In genomic region chr6:122007366-122007765, GRCh38 we compare ENCODE assay signal across 17 cellular contexts.
DNase-seq lines count a peak whose midpoint lies in the region; ATAC-seq, FAIRE-seq and TF ChIP-seq lines count a peak whose summit lies in the region.
"Had no signal": no experiment of that assay in that cellular context is flagged by ENCODE, and none has a peak within 500 bp of the region (broad histone marks: within the 10 kb centered on the region; RNA-seq: fewer than 3 reads in every experiment).

No MANE protein-coding gene starts in this region.

- H2BK15ac ChIP-seq in H1 (ENCODE audit: low read length) (no peak overlapping the region), mesenchymal stem cell (ENCODE audit: low read depth, poor library complexity, severe bottlenecking) (no peak overlapping the region)

- H3K18ac ChIP-seq in H1 (ENCODE audit: extremely low read depth, low read length) (no peak overlapping the region), mesenchymal stem cell (ENCODE audit: low read depth in 1 of 2, low read length in 2 of 2) (no peak overlapping the region)

- H3K79me1 ChIP-seq in H1 (ENCODE audit: low read depth, low read length), result no peaks in the 10 kb centered on the region
- H3K79me1 ChIP-seq in mesenchymal stem cell (replicated peaks; ENCODE audit: low read length, poor library complexity, severe bottlenecking), result no peaks in the 10 kb centered on the region

- H3K4me3 ChIP-seq in H1 (ENCODE audit: extremely low read depth in 1 of 4, insufficient read depth in 2 of 4, low read depth in 3 of 4, low read length in 4 of 4) (no peak overlapping the region), mesenchymal stem cell (ENCODE audit: insufficient read depth in 1 of 2, low read depth in 1 of 2, low read length in 2 of 2) (no peak overlapping the region)
- H3K4me3 ChIP-seq: PC-9, skin epidermis had no signal

- peaks cover 5% of the 10 kb centered on the region for H3K27me3 Mint-ChIP-seq in progenitor cell of endocrine pancreas
- no peaks in the 10 kb centered on the region for H3K27me3 Mint-ChIP-seq in activated CD4-positive, alpha-beta memory T cell treated with anti-CD3 and anti-CD28 coated beads for 36 hours
- H3K27me3 Mint-ChIP-seq: dendritic cell treated with granulocyte-macrophage colony-stimulating factor and Interleukin-4, amounts not matched to agents 40 ng/mL and 50 ng/mL, for 4 days had no signal

- no peak overlapping the region for H4K5ac ChIP-seq in H1 (ENCODE audit: insufficient read length, low read depth, low read length)

- no peaks in the 10 kb centered on the region for H3K9me3 Mint-ChIP-seq in progenitor cell of endocrine pancreas (ENCODE audit: low read depth)
- no peaks in the 10 kb centered on the region for H3K9me3 Mint-ChIP-seq in activated CD4-positive, alpha-beta memory T cell treated with anti-CD3 and anti-CD28 coated beads for 36 hours
- H3K9me3 Mint-ChIP-seq: activated CD4-positive, alpha-beta T cell treated with anti-CD3 and anti-CD28 coated beads, Interleukin-2, amount 10 ng/mL, durations not matched to agents 24 days and 14 days had no signal

- DNase-seq in G401 (ENCODE audit: low spot score), result peak; percentile 20
- DNase-seq in NCI-H69 (lab: John Stamatoyannopoulos, UW), result peak; percentile 83
- no peak for DNase-seq in H1 (ENCODE audit: low read depth in 1 of 2, low spot score in 2 of 2)
- no peak for DNase-seq in mesenchymal stem cell
- DNase-seq in NAMALWA (ENCODE audit: low spot score), result no peak
- DNase-seq in progenitor cell of endocrine pancreas (ENCODE audit: low spot score, unreplicated experiment), result no peak
- DNase-seq in activated CD4-positive, alpha-beta memory T cell treated with anti-CD3 and anti-CD28 coated beads for 36 hours, result no peak
- DNase-seq: activated CD4-positive, alpha-beta T cell treated with anti-CD3 and anti-CD28 coated beads, Interleukin-2, amount 10 ng/mL, durations not matched to agents 24 days and 14 days; activated gamma-delta T cell treated with Interleukin-2 at 50 U/mL for 16 hours; aorta; EL; NCI-H2081 treated with DMSO at 0.1 percent for 48 hours; NCI-H526; PC-9 had no signal

- no peaks in the 10 kb centered on the region for H4K20me1 ChIP-seq in H1 (replicated peaks in 1 of 2; ENCODE audit: control insufficient read depth in 1 of 2, insufficient read depth in 2 of 2, low read length in 2 of 2)

- in situ Hi-C loops in G401 (cut with HindIII; ENCODE audit: low sequenced_read_pairs), result no loop called here

- peaks cover 7% of the 10 kb centered on the region for H3K4me1 Mint-ChIP-seq in progenitor cell of endocrine pancreas (ENCODE audit: low read depth)
- no peaks in the 10 kb centered on the region for H3K4me1 Mint-ChIP-seq in activated CD4-positive, alpha-beta memory T cell treated with anti-CD3 and anti-CD28 coated beads for 36 hours (ENCODE audit: low read depth)
- H3K4me1 Mint-ChIP-seq: activated CD4-positive, alpha-beta T cell treated with anti-CD3 and anti-CD28 coated beads, Interleukin-2, amount 10 ng/mL, durations not matched to agents 24 days and 14 days had no signal

- H3K9me3 ChIP-seq in H1 (ENCODE audit: insufficient read depth in 2 of 2, low read depth in 1 of 2, low read length in 1 of 2) (no peaks in the 10 kb centered on the region), mesenchymal stem cell (ENCODE audit: control insufficient read depth, low read length) (no peaks in the 10 kb centered on the region)

- no peak overlapping the region for H2BK5ac ChIP-seq in H1 (ENCODE audit: low read depth, low read length)
- H2BK5ac ChIP-seq in mesenchymal stem cell (ENCODE audit: low read depth, low read length, poor library complexity, severe bottlenecking), result no peak overlapping the region

- ATAC-seq in HG03342 (IDR thresholded peaks at IDR 0.05; ENCODE audit: unreplicated experiment), result no peak

- no peak for TF ChIP-seq EP300 in H1 (IDR thresholded peaks at IDR 0.05; ENCODE audit: borderline replicate concordance in 1 of 2, low read depth in 2 of 2, low read length in 2 of 2)

- H3K23ac ChIP-seq in H1 (ENCODE audit: insufficient read length) (no peak overlapping the region), mesenchymal stem cell (ENCODE audit: low read length in 2 of 2) (no peak overlapping the region)

- no peaks in the 10 kb centered on the region for H3K79me2 ChIP-seq in H1 (ENCODE audit: control insufficient read depth in 1 of 2, insufficient read depth in 2 of 2, low read length in 2 of 2)

- H3K56ac ChIP-seq in H1 (replicated peaks; ENCODE audit: insufficient read length, low read depth, low read length), result no peak overlapping the region

- H2BK120ac ChIP-seq in H1 (replicated peaks; ENCODE audit: low read depth, low read length), result peak overlapping the region; percentile 59
- H2BK120ac ChIP-seq in mesenchymal stem cell (ENCODE audit: low read depth, low read length), result no peak overlapping the region

- H3K9ac ChIP-seq in H1 (replicated peaks in 1 of 4; ENCODE audit: extremely low read depth in 1 of 4, low read depth in 3 of 4, low read length in 3 of 4) (no peak overlapping the region), mesenchymal stem cell (ENCODE audit: low read length) (peak overlapping the region; percentile 15)

- H3K4me2 ChIP-seq in H1 (ENCODE audit: insufficient read depth in 1 of 2, low read depth in 2 of 2, low read length in 2 of 2) (peak overlapping the region; percentile 2 to 12; a peak in 2 of 4 replicates), mesenchymal stem cell (ENCODE audit: low read length, poor library complexity, severe bottlenecking) (no peak overlapping the region)
- H3K4me2 ChIP-seq: PC-9 had no signal

- no peak overlapping the region for H3K4ac ChIP-seq in H1 (replicated peaks; ENCODE audit: insufficient read length, low read depth, low read length)
- no peak overlapping the region for H3K4ac ChIP-seq in mesenchymal stem cell (ENCODE audit: low read depth in 1 of 2, low read length in 2 of 2)

- H3K4me3 Mint-ChIP-seq in progenitor cell of endocrine pancreas (ENCODE audit: low read depth), result no peak overlapping the region
- no peak overlapping the region for H3K4me3 Mint-ChIP-seq in activated CD4-positive, alpha-beta memory T cell treated with anti-CD3 and anti-CD28 coated beads for 36 hours
- H3K4me3 Mint-ChIP-seq: activated CD4-positive, alpha-beta T cell treated with anti-CD3 and anti-CD28 coated beads, Interleukin-2, amount 10 ng/mL, durations not matched to agents 24 days and 14 days; dendritic cell treated with granulocyte-macrophage colony-stimulating factor and Interleukin-4, amounts not matched to agents 40 ng/mL and 50 ng/mL, for 4 days had no signal

- no peak overlapping the region for H2BK20ac ChIP-seq in H1 (ENCODE audit: low read length)

- no peak overlapping the region for H4K8ac ChIP-seq in H1 (ENCODE audit: extremely low read depth, insufficient read depth, low read length)
- H4K8ac ChIP-seq in mesenchymal stem cell (ENCODE audit: low read length), result no peak overlapping the region

- POLR2A ChIA-PET in H1 (lab: Charles Lee; ENCODE audit: partially characterized antibody), result interaction anchor here (1.1 kb wide), 1 partner anchor 570 kb away, joined by 4 read pairs; no protein-coding TSS in a partner anchor
- POLR2A ChIA-PET in activated CD4-positive, alpha-beta memory T cell treated with anti-CD3 and anti-CD28 coated beads for 36 hours (lab: Charles Lee), result no interaction called here

- H3K4me1 ChIP-seq in H1 (replicated peaks in 1 of 4; ENCODE audit: control insufficient read depth in 3 of 4, insufficient read depth in 4 of 4, low read length in 3 of 4) (peaks cover 3 to 10% (median 5%) of the 10 kb centered on the region in 4 experiments; a peak in 4 of 7 replicates), mesenchymal stem cell (ENCODE audit: control insufficient read depth, insufficient read depth, low read depth, low read length) (no peaks in the 10 kb centered on the region)

- TF ChIP-seq RAD21 in H1 (IDR thresholded peaks at IDR 0.05 in 1 of 2, conservative IDR thresholded peaks at IDR 0.05 in 1 of 2; ENCODE audit: low read depth in 2 of 2, low read length in 2 of 2), result no peak

- TF ChIP-seq CTCF in H1 (IDR thresholded peaks at IDR 0.05; ENCODE audit: control extremely low read depth in 1 of 3, insufficient read depth in 1 of 3, low read depth in 1 of 3, low read length in 3 of 3) (no peak), progenitor cell of endocrine pancreas (IDR thresholded peaks at IDR 0.05; ENCODE audit: unreplicated experiment) (no peak)

- H2BK12ac ChIP-seq in H1 (ENCODE audit: low read depth, low read length) (no peak overlapping the region), mesenchymal stem cell (ENCODE audit: low read length in 2 of 2) (no peak overlapping the region)

- H4K91ac ChIP-seq in H1 (replicated peaks; ENCODE audit: insufficient read length, low read length), result peak overlapping the region; percentile 35
- H4K91ac ChIP-seq in mesenchymal stem cell (ENCODE audit: low read length), result no peak overlapping the region

- H3K14ac ChIP-seq in H1 (ENCODE audit: insufficient read length) (no peak overlapping the region), mesenchymal stem cell (ENCODE audit: low read length in 2 of 2) (no peak overlapping the region)

- peak; percentile 28 for FAIRE-seq in H1 (lab: Jason Lieb, UNC)

- H2AFZ ChIP-seq in H1 (ENCODE audit: low read length) (no peak overlapping the region), mesenchymal stem cell (ENCODE audit: low read depth, low read length) (no peak overlapping the region)
- H2AFZ ChIP-seq: PC-9 had no signal

- no peaks in the 10 kb centered on the region; a peak in 1 of 8 replicates for H3K36me3 ChIP-seq in H1 (ENCODE audit: control insufficient read depth in 2 of 4, insufficient read depth in 4 of 4, low read length in 3 of 4)
- H3K36me3 ChIP-seq in mesenchymal stem cell (ENCODE audit: control insufficient read depth in 1 of 2, insufficient read depth in 2 of 2, low read depth in 1 of 2, low read length in 2 of 2), result no peaks in the 10 kb centered on the region

- CTCF ChIA-PET in H1 (lab: Charles Lee; ENCODE audit: partially characterized antibody), result no interaction called here
- CTCF ChIA-PET in activated CD4-positive, alpha-beta memory T cell treated with anti-CD3 and anti-CD28 coated beads for 36 hours (lab: Charles Lee), result no interaction called here

- TF ChIP-seq POLR2A in H1 (IDR thresholded peaks at IDR 0.05; ENCODE audit: control extremely low read depth in 1 of 2, low read depth in 2 of 2, low read length in 2 of 2), result no peak

- H3K23me2 ChIP-seq in H1 (ENCODE audit: low read depth, low read length), result no peaks in the 10 kb centered on the region

- H3K27ac ChIP-seq in H1 (ENCODE audit: low read depth, low read length) (no peak overlapping the region), mesenchymal stem cell (ENCODE audit: low read length, poor library complexity, severe bottlenecking) (no peak overlapping the region)
- H3K27ac ChIP-seq: PC-9 had no signal

- H3K36me3 Mint-ChIP-seq in progenitor cell of endocrine pancreas (ENCODE audit: insufficient read depth), result no peaks in the 10 kb centered on the region
- H3K36me3 Mint-ChIP-seq in activated CD4-positive, alpha-beta memory T cell treated with anti-CD3 and anti-CD28 coated beads for 36 hours, result no peaks in the 10 kb centered on the region

- H2AK5ac ChIP-seq in H1 (ENCODE audit: low read depth, low read length), result no peak overlapping the region
- H2AK5ac ChIP-seq in mesenchymal stem cell (ENCODE audit: low read length, severe bottlenecking), result no peak overlapping the region

- H3K27ac Mint-ChIP-seq in progenitor cell of endocrine pancreas, result no peak overlapping the region
- H3K27ac Mint-ChIP-seq in activated CD4-positive, alpha-beta memory T cell treated with anti-CD3 and anti-CD28 coated beads for 36 hours, result no peak overlapping the region
- H3K27ac Mint-ChIP-seq: activated CD4-positive, alpha-beta T cell treated with anti-CD3 and anti-CD28 coated beads, Interleukin-2, amount 10 ng/mL, durations not matched to agents 24 days and 14 days; dendritic cell treated with granulocyte-macrophage colony-stimulating factor and Interleukin-4, amounts not matched to agents 40 ng/mL and 50 ng/mL, for 4 days had no signal

- intact Hi-C loops in activated CD4-positive, alpha-beta memory T cell treated with anti-CD3 and anti-CD28 coated beads for 36 hours (cut with micrococcal nuclease), result no loop called here

- H3K27me3 ChIP-seq in H1 (replicated peaks in 1 of 4; ENCODE audit: control insufficient read depth in 3 of 4, extremely low read depth in 1 of 4, insufficient read depth in 3 of 4, low read length in 3 of 4) (no peaks in the 10 kb centered on the region), mesenchymal stem cell (ENCODE audit: control insufficient read depth in 1 of 2, insufficient read depth in 1 of 2, low read length in 2 of 2) (no peaks in the 10 kb centered on the region)

Comparison
In these comparisons a context has a peak if more than half of its experiments do, and no peak if none do; other contexts are left out.
1. DNase-seq: peak in G401 (single experiment) and NCI-H69 (single experiment); none in H1 (0 of 2), mesenchymal stem cell (single experiment), NAMALWA (single experiment), progenitor cell of endocrine pancreas (single experiment) and activated CD4-positive, alpha-beta memory T cell treated with anti-CD3 and anti-CD28 coated beads for 36 hours (single experiment).